In the genomic region with DNA sequence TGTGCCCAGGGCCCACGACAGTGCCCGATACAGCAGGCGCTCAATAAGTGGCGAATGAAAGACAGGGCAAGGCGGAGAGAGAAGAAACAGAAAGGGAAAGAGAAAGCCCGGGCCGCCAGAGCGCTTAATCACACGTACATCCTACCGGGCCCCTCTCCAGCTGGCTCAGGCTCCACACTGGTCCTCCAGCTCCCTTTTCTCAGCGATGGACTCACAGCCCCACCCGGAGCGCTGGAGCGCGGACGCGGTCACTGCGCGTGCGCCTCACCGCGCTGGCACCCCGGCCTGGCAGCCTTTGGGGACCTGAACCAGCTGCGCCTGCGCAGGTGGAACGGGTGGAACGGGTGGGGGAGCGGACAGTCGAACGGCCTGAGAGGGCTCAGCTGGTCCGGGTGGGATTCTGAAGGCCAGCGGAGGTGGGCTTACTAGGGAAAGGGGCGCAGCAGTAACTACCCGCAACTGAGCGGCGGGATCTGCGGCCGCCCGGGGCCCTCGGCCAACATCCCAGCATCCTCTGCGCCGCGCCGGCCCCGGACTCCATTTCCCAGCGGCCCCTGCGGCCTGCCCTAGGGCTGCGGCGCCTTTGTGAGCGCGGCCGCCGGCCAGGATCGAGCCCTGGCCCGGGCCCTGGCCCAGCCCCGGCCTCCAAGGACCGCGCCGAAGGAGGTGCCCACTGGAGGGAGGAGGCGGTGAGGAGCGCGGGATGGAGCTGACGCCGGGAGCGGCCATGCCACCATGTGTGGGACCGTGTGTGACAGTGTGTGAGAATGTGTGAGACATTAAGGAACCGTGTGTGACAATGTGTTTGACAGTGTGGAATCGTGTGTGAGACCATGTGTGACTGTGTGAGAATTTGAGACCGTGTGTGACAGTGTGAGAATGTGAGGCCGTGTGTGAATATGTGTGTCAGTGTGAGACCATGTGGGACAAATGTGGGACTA, we compare ENCODE assay signal across 8 cellular contexts. TPM values are rescaled to one million over a fixed set of nuclear protein-coding genes. Genes with fewer than 3 reads are reported as not detected.
DNase-seq lines count a peak whose midpoint lies in the region; ATAC-seq and FAIRE-seq lines count a peak whose summit lies in the region.

TSS of gene ZNF583 (plus strand) at position 569 of the 941 bp plus-strand sequence. CDS start 2,783 bp downstream, outside the sequence.

- H3K36me3 ChIP-seq in mesodermal cell (ENCODE audit: control insufficient read depth, insufficient read depth, low read length) = peaks cover 26% of the 10 kb centered on the region

- DNase-seq in CD1c-positive myeloid dendritic cell (ENCODE audit: extremely low spot score) = peak; percentile 95
- peak; percentile 97 for DNase-seq in HK-2 (ENCODE audit: unreplicated experiment)
- peak; percentile 82 to 85 for DNase-seq in NOMO-1 (lab: John Stamatoyannopoulos, UW; ENCODE audit: unreplicated experiment in 2 of 2)
- peak; percentile 88 for DNase-seq in activated CD8-positive, alpha-beta memory T cell treated with anti-CD3 and anti-CD28 coated beads, Interleukin-2, amount 50 U/mL, for 4 hours
- DNase-seq in stimulated activated CD8-positive, alpha-beta memory T cell treated with anti-CD3 and anti-CD28 coated beads, Interleukin-15, amount 100 ng/mL, for 1 hour (ENCODE audit: low read depth) = peak; percentile 78

- WGBS in mesodermal cell (ENCODE audit: insufficient coverage in 2 of 2), 2 experiments = 2 to 7% methylated on average over 38 to 52 of the region's 70 CpGs

- peak within 1 kb of the TSS; percentile 68 for H3K4me3 ChIP-seq in mesodermal cell (ENCODE audit: extremely low read depth, insufficient read depth, low read length, poor library complexity, severe bottlenecking)

- no peaks in the 10 kb centered on the region for H3K4me1 ChIP-seq in mesodermal cell (ENCODE audit: control insufficient read depth, insufficient read depth, low read length, poor library complexity, severe bottlenecking)

- ATAC-seq in GM19438 (IDR thresholded peaks at IDR 0.05; ENCODE audit: low read depth, unreplicated experiment) = peak; percentile 82

- peak; percentile 31 for FAIRE-seq in endometrium (lab: Jason Lieb, UNC)

- H3K27ac ChIP-seq in mesodermal cell (ENCODE audit: low read depth, low read length, severe bottlenecking) = peak within 1 kb of the TSS; percentile 88

- H3K9me3 ChIP-seq in mesodermal cell (ENCODE audit: control insufficient read depth, low read length) = peaks cover 51% of the 10 kb centered on the region

RNA-seq across cellular contexts. Expression of gene ZNF583, which starts in this region (rescaled TPM):
- 2.8 TPM for polyA plus RNA-seq in mesodermal cell (2013, experiment 1 of 2)
- 3.3 TPM for polyA plus RNA-seq in mesodermal cell (2013, experiment 2 of 2)

Comparison
In these comparisons a context has a peak if more than half of its experiments do, and no peak if none do; other contexts are left out.
1. Peak in every context shown above with its lines: DNase-seq, ATAC-seq, H3K4me3 ChIP-seq and H3K27ac ChIP-seq.